In the genomic region with DNA sequence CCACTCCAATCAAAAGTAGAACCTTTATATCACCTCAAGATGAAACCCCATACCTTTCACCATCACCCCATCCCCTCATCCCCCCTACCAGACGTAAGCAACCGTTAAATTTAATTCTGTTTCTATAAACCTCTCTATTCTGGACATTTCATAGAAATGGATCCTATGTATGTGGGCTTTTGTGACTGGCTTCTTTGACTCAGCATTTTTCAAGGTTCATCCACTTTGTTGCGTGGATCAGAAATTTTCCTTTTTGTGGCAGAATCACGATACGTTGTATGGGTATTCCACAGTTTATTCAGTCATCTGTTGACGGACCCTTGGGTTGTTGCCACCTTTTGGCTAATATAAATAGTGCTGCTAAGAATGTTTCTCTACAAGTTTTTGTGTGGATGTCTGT, we compare ENCODE assay signal across 1 cellular context.
A peak's percentile ranks its signal among the peaks of the same experiment; 100 is the strongest.
TF ChIP-seq lines count a peak whose summit lies in the region.

No MANE protein-coding gene starts in this region.

TF ChIP-seq in HEK293, 187 proteins besides CTCF, POLR2A, EP300 and RAD21:
- no peak for TF ChIP-seq ZNF416 (tag by site-specific recombination; IDR thresholded peaks at IDR 0.05)
- 0 out of 2 replicates have a peak, but pooled peaks have one; percentile 76 for TF ChIP-seq ZNF140 (tag by site-specific recombination; IDR thresholded peaks at IDR 0.05)
